In genomic region chr9:130997395-130997684, GRCh38 we compare ENCODE assay signal across 36 cellular contexts. TPM values are rescaled to one million over a fixed set of nuclear protein-coding genes. Genes with fewer than 3 reads are reported as not detected.
"Had no signal": no experiment of that assay in that cellular context is flagged by ENCODE, and none has a peak within 500 bp of the region (broad histone marks: within the 10 kb centered on the region; RNA-seq: fewer than 3 reads in every experiment).

No MANE protein-coding gene starts in this region.

- H3K27ac ChIP-seq: KMS-11 had no signal

- H3K9me3 ChIP-seq: MG63 had no signal

- DNase-seq: Karpas-422, Kasumi-1, MG63, MM.1S, MV-4-11, NCI-H1048, NCI-H1092, NCI-H1092 treated with DMSO at 0.1 percent for 48 hours, NCI-H1105, NCI-H1105 treated with DMSO at 0.1 percent for 48 hours, NCI-H1417 treated with DMSO at 0.1 percent for 48 hours, NCI-H1436, NCI-H1436 treated with DMSO at 0.1 percent for 48 hours, NCI-H146, NCI-H1694, NCI-H1694 treated with DMSO at 0.1 percent for 48 hours, NCI-H187, NCI-H187 treated with DMSO at 0.1 percent for 48 hours, NCI-H1930, NCI-H2029, NCI-H2029 treated with DMSO at 0.1 percent for 48 hours, NCI-H2081, NCI-H2081 treated with DMSO at 0.1 percent for 48 hours, NCI-H2107, NCI-H2171, NCI-H2171 treated with DMSO at 0.1 percent for 48 hours, NCI-H2227 treated with DMSO at 0.1 percent for 48 hours, NCI-H226, NCI-H345, NCI-H446 treated with DMSO at 0.1 percent for 48 hours, NCI-H510A, NCI-H510A treated with DMSO at 0.1 percent for 48 hours had no signal

- H3K4me3 ChIP-seq: MG63 had no signal

- H3K27me3 ChIP-seq: MG63 had no signal

- H3K36me3 ChIP-seq: MG63 had no signal

- H3K4me2 ChIP-seq: KMS-11 had no signal

- H3K9ac ChIP-seq: KMS-11 had no signal

RNA-seq across cellular contexts. Expression of gene LAMC3, which starts 11.6 kb away (rescaled TPM):
- total RNA-seq: LHCN-M2, M059J, MCF 10A had no signal
